Comparison of ENCODE assay signal across 1 cellular context in the genomic region with DNA sequence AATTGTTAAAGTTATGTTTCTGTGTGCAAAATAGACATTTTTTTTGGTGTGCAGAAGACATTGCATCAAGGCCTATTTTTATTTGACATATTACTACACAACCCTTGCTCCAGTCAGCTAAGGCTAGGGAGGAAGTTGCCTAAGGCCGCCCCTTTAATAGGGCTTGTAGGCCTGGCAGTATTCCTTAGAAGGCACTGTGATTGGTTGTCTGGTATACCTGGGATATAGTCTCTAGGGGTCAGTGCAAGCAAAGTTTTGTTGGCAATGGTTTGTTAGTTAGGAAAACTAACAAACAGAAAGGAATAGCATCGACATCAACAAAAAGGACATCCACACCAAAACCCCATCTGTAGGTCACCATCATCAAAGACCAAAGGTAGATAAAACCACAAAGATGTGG.
TF ChIP-seq lines count a peak whose summit lies in the region.

No MANE protein-coding gene starts in this region.

TF ChIP-seq in H1, 55 proteins besides CTCF, POLR2A, EP300 and RAD21:
- TF ChIP-seq SIRT6 (IDR thresholded peaks at IDR 0.05; ENCODE audit: low read length), result no peak
- TF ChIP-seq SIX5 (IDR thresholded peaks at IDR 0.05; ENCODE audit: low read depth, low read length), result no peak
- no peak for TF ChIP-seq RBBP5 (IDR thresholded peaks at IDR 0.05; ENCODE audit: borderline replicate concordance, low read depth, low read length)
- TF ChIP-seq JUN (IDR thresholded peaks at IDR 0.05; ENCODE audit: low read depth, low read length), result no peak
- no peak for TF ChIP-seq TEAD4 (IDR thresholded peaks at IDR 0.05; ENCODE audit: low read depth, low read length)
- no peak for TF ChIP-seq CHD2 (IDR thresholded peaks at IDR 0.05; ENCODE audit: low read length)
- no peak for TF ChIP-seq YY1 (IDR thresholded peaks at IDR 0.05; ENCODE audit: low read depth, low read length)
- TF ChIP-seq GABPA (IDR thresholded peaks at IDR 0.05; ENCODE audit: borderline replicate concordance, insufficient read depth, low read length), result no peak
